14 cellular contexts compared by ENCODE assay signal in the genomic region with DNA sequence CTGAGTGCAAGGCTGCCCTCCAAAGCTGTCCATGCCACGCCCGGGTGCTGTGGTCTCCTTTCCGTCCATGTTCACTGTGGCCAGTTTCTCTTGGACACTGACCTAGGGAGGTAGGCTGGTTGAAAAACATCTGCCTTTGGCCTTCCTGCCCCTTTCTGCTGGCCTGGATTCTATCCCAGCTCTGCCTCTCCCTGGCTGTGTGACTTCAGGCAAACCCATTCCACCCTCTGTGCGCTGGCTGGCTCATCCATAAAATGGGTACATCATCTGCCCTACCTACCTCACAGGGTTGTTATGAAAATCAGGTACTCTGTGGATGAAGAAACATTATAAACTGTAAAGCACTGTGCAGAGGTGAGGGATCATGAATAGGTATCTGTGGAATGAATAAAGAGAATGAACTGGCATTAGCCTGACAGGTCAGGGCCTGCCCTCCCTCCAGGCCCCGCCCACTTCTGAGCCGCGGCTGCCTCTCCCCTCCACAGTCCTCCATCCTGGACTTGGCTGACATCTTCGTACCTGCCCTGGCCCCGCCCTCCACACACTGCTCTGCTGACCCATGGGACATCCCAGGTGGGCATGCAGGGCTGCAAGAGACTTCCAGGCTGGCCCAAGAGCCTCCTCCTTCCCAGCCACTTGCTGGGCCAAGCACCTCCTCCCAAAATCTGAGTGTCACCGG. TPM values are rescaled to one million over a fixed set of nuclear protein-coding genes. Genes with fewer than 3 reads are reported as not detected.
DNase-seq lines count a peak whose midpoint lies in the region; ATAC-seq, FAIRE-seq and TF ChIP-seq lines count a peak whose summit lies in the region.
"Had no signal": no experiment of that assay in that cellular context is flagged by ENCODE, and none has a peak within 500 bp of the region (broad histone marks: within the 10 kb centered on the region; RNA-seq: fewer than 3 reads in every experiment).

No MANE protein-coding gene starts in this region.

- no TSS peak for BruUV-seq in mammary epithelial cell (replicated peaks; lab: Mats Ljungman, UMichigan)

- no peak overlapping the region for H2AFZ ChIP-seq in mammary epithelial cell (ENCODE audit: low read depth, low read length)

- peaks cover 61% of the 10 kb centered on the region for H3K79me2 ChIP-seq in mammary epithelial cell (ENCODE audit: insufficient read depth, low read length)

- peak overlapping the region; percentile 93 for H3K4me2 ChIP-seq in mammary epithelial cell (ENCODE audit: insufficient read depth, low read depth, low read length)

- H3K36me3 ChIP-seq in mammary epithelial cell (ENCODE audit: insufficient read depth, low read length): peaks cover 37% of the 10 kb centered on the region
- H3K36me3 ChIP-seq: gastrocnemius medialis, thoracic aorta had no signal

- intact Hi-C loops in mammary epithelial cell (cut with micrococcal nuclease): loop anchor here (1.0 to 10.0 kb wide), 3 partner anchors 21 to 335 kb away; a partner anchor contains a TSS

- H3K27me3 ChIP-seq in mammary epithelial cell (ENCODE audit: insufficient read depth, low read length): no peaks in the 10 kb centered on the region
- H3K27me3 ChIP-seq: gastrocnemius medialis had no signal

- no peak overlapping the region for H3K4me3 ChIP-seq in mammary epithelial cell (replicated peaks in 1 of 3; ENCODE audit: insufficient read depth in 1 of 3, low read depth in 2 of 3, low read length in 3 of 3)
- H3K4me3 ChIP-seq: gastrocnemius medialis, thoracic aorta had no signal

- H3K27ac ChIP-seq in mammary epithelial cell (ENCODE audit: insufficient read depth, low read depth, low read length): peak overlapping the region; percentile 15
- H3K27ac ChIP-seq: gastrocnemius medialis, thoracic aorta had no signal

- WGBS in mammary epithelial cell (ENCODE audit: low coverage, missing lambda C conversion rate): 10% methylated on average over 8 of the region's 10 CpGs

- in situ Hi-C loops in mammary epithelial cell (cut with MboI; ENCODE audit: low sequenced_read_pairs in 2 of 2): loop anchor here (10.0 kb wide), 2 partner anchors 155 to 305 kb away; no protein-coding TSS in a partner anchor

- peak; percentile 95 for FAIRE-seq in HTR-8/SVneo (lab: Jason Lieb, UNC)

- DNase-seq in COLO668 (lab: John Stamatoyannopoulos, UW; ENCODE audit: unreplicated experiment): peak; percentile 13
- no peak for DNase-seq in HTR-8/SVneo (ENCODE audit: insufficient read length, low spot score)
- DNase-seq in mammary epithelial cell: peak; percentile 92
- DNase-seq in myocyte (ENCODE audit: low read depth): peak; percentile 49
- no peak for DNase-seq in activated effector memory CD4-positive, alpha-beta T cell treated with anti-CD3 and anti-CD28 coated beads, Interleukin-2, amount 50 U/mL, for 16 hours
- DNase-seq in NCI-H748 (lab: John Stamatoyannopoulos, UW; ENCODE audit: unreplicated experiment): no peak
- no peak for DNase-seq in amniotic stem cell (lab: John Stamatoyannopoulos, UW)
- DNase-seq: activated naive CD4-positive, alpha-beta T cell treated with anti-CD3 and anti-CD28 coated beads for 36 hours; effector CD8-positive, alpha-beta T cell; gastrocnemius medialis had no signal

- no peaks in the 10 kb centered on the region for H3K9me3 ChIP-seq in mammary epithelial cell (replicated peaks; ENCODE audit: insufficient read depth, low read length)
- H3K9me3 ChIP-seq: gastrocnemius medialis, thoracic aorta had no signal

- no peak for ATAC-seq in HG03439 (IDR thresholded peaks at IDR 0.05; ENCODE audit: unreplicated experiment)
- ATAC-seq: gastrocnemius medialis had no signal

- dilution Hi-C loops in mammary epithelial cell (cut with HindIII; ENCODE audit: low sequenced_read_pairs): no loop called here

- peaks cover 80% of the 10 kb centered on the region for H3K4me1 ChIP-seq in mammary epithelial cell (ENCODE audit: insufficient read depth, low read length)

- H3K9ac ChIP-seq in mammary epithelial cell (ENCODE audit: insufficient read depth, low read length): no peak overlapping the region

- TF ChIP-seq CTCF in mammary epithelial cell (conservative IDR thresholded peaks at IDR 0.05 in 1 of 2, IDR thresholded peaks at IDR 0.05 in 1 of 2; ENCODE audit: extremely low read depth in 1 of 2, insufficient read depth in 1 of 2, low read depth in 1 of 2, low read length in 2 of 2): no peak

- no peaks in the 10 kb centered on the region for H4K20me1 ChIP-seq in mammary epithelial cell (ENCODE audit: insufficient read depth, low read length)

- CTCF ChIA-PET in mammary epithelial cell (lab: Charles Lee; ENCODE audit: low non-redundant PET): no interaction called here

RNA-seq across cellular contexts. Expression of a gene that starts 7.1 kb away (rescaled TPM):
- total RNA-seq in mammary epithelial cell (10 to 100 TPM; 65.6 to 79.9 TPM), myocyte (45.9 and 50.3 TPM in 2 replicates)
- polyA plus RNA-seq in mammary epithelial cell: 28.9 TPM
- 24.6 TPM for polyA minus RNA-seq in mammary epithelial cell
- 39.6 TPM for polyA plus RNA-seq in myocyte (2012)

RNA-seq across cellular contexts. Expression of a gene that starts 7.4 kb away (rescaled TPM):
- 10 to 100 TPM; 12.2 to 70.7 TPM for total RNA-seq in mammary epithelial cell
- 101 TPM for polyA plus RNA-seq in mammary epithelial cell
- polyA minus RNA-seq in mammary epithelial cell: 151 TPM
- not detected in 2 replicates for total RNA-seq in myocyte
- not detected for polyA plus RNA-seq in myocyte (2012)
- total RNA-seq: activated naive CD4-positive, alpha-beta T cell treated with anti-CD3 and anti-CD28 coated beads for 36 hours; gastrocnemius medialis; posterior vena cava had no signal
- polyA plus RNA-seq: BJ had no signal

RNA-seq across cellular contexts. Expression of a gene that starts 20.6 kb away (rescaled TPM):
- under 1 TPM in 1 of 2 donors, not detected in 1; 0.09 TPM for total RNA-seq in mammary epithelial cell
- 0.03 TPM for polyA plus RNA-seq in mammary epithelial cell
- polyA minus RNA-seq in mammary epithelial cell: not detected
- 0.03 and 0.10 TPM in 2 replicates for total RNA-seq in myocyte
- 0.15 TPM for polyA plus RNA-seq in myocyte (2012)

RNA-seq across cellular contexts. Expression of a gene that starts 31.7 kb away (rescaled TPM):
- total RNA-seq in mammary epithelial cell (1 to 10 TPM in 1 of 2 donors, under 1 TPM in 1; 0.50 to 9.6 TPM), myocyte (0.35 and 0.52 TPM in 2 replicates)
- polyA plus RNA-seq in mammary epithelial cell: 4.5 TPM
- polyA minus RNA-seq in mammary epithelial cell: not detected
- polyA plus RNA-seq in myocyte (2012): 0.77 TPM
- total RNA-seq: gastrocnemius medialis had no signal

Comparison
In these comparisons a context has a peak if more than half of its experiments do, and no peak if none do; other contexts are left out.
1. DNase-seq: peak in COLO668 (single experiment), mammary epithelial cell (single experiment) and myocyte (single experiment); none in HTR-8/SVneo (single experiment), activated effector memory CD4-positive, alpha-beta T cell treated with anti-CD3 and anti-CD28 coated beads, Interleukin-2, amount 50 U/mL, for 16 hours (single experiment), NCI-H748 (single experiment) and amniotic stem cell (single experiment).
2. RNA of a gene that starts 7.4 kb away (total RNA-seq): 12.2 to 70.7 TPM in mammary epithelial cell; not detected in myocyte; every median in the first group is over 10 times any median in the second.